Comparison of ENCODE assay signal across 12 cellular contexts in the genomic region with DNA sequence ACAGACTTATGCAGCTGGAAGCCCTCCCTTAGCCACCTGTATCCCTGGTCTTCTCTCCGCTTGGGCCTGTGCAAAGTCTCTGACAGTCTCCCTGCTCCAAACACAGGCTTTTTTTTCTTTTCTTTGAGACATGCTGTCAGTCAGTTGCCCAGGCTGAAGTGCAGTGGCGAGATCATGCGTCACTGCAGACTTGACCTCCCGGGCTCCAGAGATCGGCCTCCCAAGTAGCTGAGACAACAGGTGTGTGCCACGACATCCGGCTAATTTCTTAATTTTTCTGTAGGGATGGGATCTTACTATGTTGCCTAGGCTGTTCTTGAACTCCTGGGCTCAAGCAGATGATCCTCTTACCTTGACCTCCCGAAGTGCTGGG. TPM values are rescaled to one million over a fixed set of nuclear protein-coding genes. Genes with fewer than 3 reads are reported as not detected.
DNase-seq lines count a peak whose midpoint lies in the region; ATAC-seq, FAIRE-seq and TF ChIP-seq lines count a peak whose summit lies in the region.
"Had no signal": no experiment of that assay in that cellular context is flagged by ENCODE, and none has a peak within 500 bp of the region (broad histone marks: within the 10 kb centered on the region; RNA-seq: fewer than 3 reads in every experiment).

No MANE protein-coding gene starts in this region.

- H3K36me3 ChIP-seq in Caco-2 (ENCODE audit: control insufficient read depth, insufficient read depth, low read length) (no peaks in the 10 kb centered on the region; the same call in 1 of the 2 replicates), K562 (ENCODE audit: control insufficient read depth, insufficient read depth, low read length) (peaks cover 42% of the 10 kb centered on the region; the same call in 2 of the 3 replicates), ovary (no peaks in the 10 kb centered on the region)

- TF ChIP-seq CTCF in Caco-2 (IDR thresholded peaks at IDR 0.05; ENCODE audit: insufficient read depth in 1 of 2, low read depth in 1 of 2, low read length in 1 of 2, severe bottlenecking in 1 of 2, unreplicated experiment in 1 of 2) = no peak
- TF ChIP-seq CTCF in LNCaP clone FGC (IDR thresholded peaks at IDR 0.05; ENCODE audit: control insufficient read depth, extremely low read depth, insufficient read depth) = no peak
- TF ChIP-seq CTCF in K562 (IDR thresholded peaks at IDR 0.05 in 2 of 3, conservative IDR thresholded peaks at IDR 0.05 in 1 of 3; ENCODE audit: insufficient read depth in 2 of 3, low read depth in 1 of 3, low read length in 3 of 3) = no peak
- no peak for TF ChIP-seq CTCF in ovary (IDR thresholded peaks at IDR 0.05)
- TF ChIP-seq CTCF in GM10266 (IDR thresholded peaks at IDR 0.05; ENCODE audit: control insufficient read depth, insufficient read depth, low read depth, missing control alignments) = no peak

- WGBS in K562 (ENCODE audit: insufficient coverage, low coverage, missing lambda C conversion rate) = 89% methylated on average over 8 of the region's 8 CpGs
- 92 to 95% (median 92%) methylated on average over 8 of the region's 8 CpGs for WGBS in ovary, 3 donors

- DNase-seq in Caco-2 = no peak
- no peak for DNase-seq in LNCaP clone FGC (ENCODE audit: low read depth)
- no peak for DNase-seq in K562 (ENCODE audit: extremely low read depth in 1 of 4, low spot score in 3 of 4)
- DNase-seq in ovary = peak; percentile 9 to 44 (median 35)
- DNase-seq in DMS 273 (lab: John Stamatoyannopoulos, UW; ENCODE audit: unreplicated experiment) = no peak
- DNase-seq in GM10266 (ENCODE audit: extremely low spot score) = no peak
- DNase-seq: esophagus squamous epithelium; NCI-H2081 treated with DMSO at 0.1 percent for 48 hours; occipital lobe; stimulated activated CD4-positive, alpha-beta T cell treated with anti-CD3 and anti-CD28 coated beads, Interleukin-4, amount 100 ng/mL, for 4 hours had no signal

- no peak for TF ChIP-seq EP300 in K562 (IDR thresholded peaks at IDR 0.05; ENCODE audit: low read length)
- no peak for TF ChIP-seq EP300 in ovary (IDR thresholded peaks at IDR 0.05)

- H3K9me1 ChIP-seq in K562 (ENCODE audit: control insufficient read depth, insufficient read depth, low read length) = no peaks in the 10 kb centered on the region

- POLR2A ChIA-PET in Caco-2 (lab: Charles Lee) = interaction anchor here (1.3 kb wide), 1 partner anchor 12 kb away, joined by 5 read pairs; no protein-coding TSS in a partner anchor
- POLR2A ChIA-PET in K562 (lab: Yijun Ruan, JAX) = interaction anchor here (0.7 to 2.9 kb wide), 3 partner anchors 8 to 16 kb away, joined by 3 to 24 read pairs (median 4); partner anchors contain the start of gene CHMP2A

- peak overlapping the region; percentile 96; the same call in 1 of the 2 replicates for H3K4me2 ChIP-seq in K562 (ENCODE audit: insufficient read depth, low read length)

- no peak for TF ChIP-seq RAD21 in K562 (CRISPR knock-in tag; conservative IDR thresholded peaks at IDR 0.05 in 1 of 2, IDR thresholded peaks at IDR 0.05 in 1 of 2)

- no peak for ATAC-seq in K562
- ATAC-seq in HG03025 (IDR thresholded peaks at IDR 0.05; ENCODE audit: low FRiP score, unreplicated experiment) = no peak

- H3K4me3 Mint-ChIP-seq in Caco-2 (ENCODE audit: unreplicated experiment) = no peak overlapping the region

- H3K4me1 ChIP-seq in Caco-2 (no peaks in the 10 kb centered on the region), K562 (replicated peaks in 1 of 2; ENCODE audit: control insufficient read depth in 2 of 2, insufficient read depth in 2 of 2, low read length in 2 of 2) (peaks cover 25 to 33% of the 10 kb centered on the region in 2 experiments; a peak in 4 of 5 replicates), ovary (ENCODE audit: insufficient read depth) (peaks cover 7% of the 10 kb centered on the region)

- in situ Hi-C loops in K562 (cut with MboI) = no loop called here

- no peak overlapping the region for H3K9ac ChIP-seq in K562 (ENCODE audit: insufficient read depth in 1 of 2, low read depth in 2 of 2, low read length in 2 of 2)

- no peak overlapping the region for H2AFZ ChIP-seq in K562 (ENCODE audit: low read depth, low read length)

- CTCF ChIA-PET in Caco-2 (lab: Charles Lee) (no interaction called here), K562 (lab: Yijun Ruan, JAX; ENCODE audit: low intra/inter-chr PET ratio) (no interaction called here)

- H4K20me1 ChIP-seq in K562 (replicated peaks; ENCODE audit: control insufficient read depth, insufficient read depth, low read length) = no peaks in the 10 kb centered on the region

- FAIRE-seq in K562 (lab: Jason Lieb, UNC) = no peak

- BruUV-seq in Caco-2 (replicated peaks; lab: Mats Ljungman, UMichigan) (TSS peak; percentile 10), K562 (replicated peaks; lab: Mats Ljungman, UMichigan) (no TSS peak)

- peaks cover 40% of the 10 kb centered on the region for H3K36me3 Mint-ChIP-seq in Caco-2 (ENCODE audit: insufficient read depth, unreplicated experiment)

- H3K79me2 ChIP-seq in K562 (ENCODE audit: control insufficient read depth, insufficient read depth, low read length) = peaks cover 19% of the 10 kb centered on the region

- H3K27me3 ChIP-seq in Caco-2 (replicated peaks; ENCODE audit: control insufficient read depth, insufficient read depth, low read length) (no peaks in the 10 kb centered on the region), K562 (ENCODE audit: control insufficient read depth in 2 of 2, insufficient read depth in 2 of 2, low read length in 2 of 2) (no peaks in the 10 kb centered on the region), ovary (no peaks in the 10 kb centered on the region)
- H3K27me3 ChIP-seq: esophagus squamous epithelium, thyroid gland had no signal

- H3K27ac Mint-ChIP-seq in Caco-2 (ENCODE audit: unreplicated experiment) = no peak overlapping the region

- TF ChIP-seq POLR2A in K562 (conservative IDR thresholded peaks at IDR 0.05) = no peak
- TF ChIP-seq POLR2A in ovary (IDR thresholded peaks at IDR 0.05) = no peak

- H3K4me1 Mint-ChIP-seq in Caco-2 (ENCODE audit: low read depth, unreplicated experiment) = peaks cover 17% of the 10 kb centered on the region

- no peak overlapping the region for H3K4me3 ChIP-seq in Caco-2 (ENCODE audit: low read depth, low read length)
- H3K4me3 ChIP-seq in LNCaP clone FGC (ENCODE audit: low read depth, low read length) = peak overlapping the region; percentile 81
- no peak overlapping the region for H3K4me3 ChIP-seq in K562
- no peak overlapping the region for H3K4me3 ChIP-seq in ovary

- H3K27ac ChIP-seq in K562 (ENCODE audit: extremely low read depth, low read depth, low read length) (no peak overlapping the region), ovary (no peak overlapping the region)

- H3K9me3 ChIP-seq in Caco-2 (no peaks in the 10 kb centered on the region), K562 (replicated peaks; ENCODE audit: control insufficient read depth, insufficient read depth, low read depth, low read length) (no peaks in the 10 kb centered on the region), ovary (no peaks in the 10 kb centered on the region)
- H3K9me3 ChIP-seq: esophagus squamous epithelium, thyroid gland had no signal

- intact Hi-C loops in Caco-2 (cut with micrococcal nuclease; ENCODE audit: unreplicated experiment) = no loop called here
- intact Hi-C loops in K562 (cut with micrococcal nuclease) = no loop called here
- intact Hi-C loops in ovary (cut with DNase I) = no loop called here

- H3K9me3 Mint-ChIP-seq in Caco-2 (ENCODE audit: unreplicated experiment) = no peaks in the 10 kb centered on the region

- no peaks in the 10 kb centered on the region for H3K27me3 Mint-ChIP-seq in Caco-2 (ENCODE audit: insufficient read depth, unreplicated experiment)

RNA-seq across cellular contexts. Expression of gene MZF1, which starts 1.6 kb away (rescaled TPM):
- 20.4 and 25.6 TPM in 2 replicates for total RNA-seq in Caco-2 (2022)
- 118 and 203 TPM in 2 replicates for total RNA-seq in K562 (2011; cell fraction: chromatin; rRNA removed; ENCODE audit: low replicate concordance)
- total RNA-seq in K562 (2011; cell fraction: nucleolus; rRNA removed) = 122 and 125 TPM in 2 replicates
- total RNA-seq in K562 (2011; cell fraction: nucleoplasm; rRNA removed) = 136 and 199 TPM in 2 replicates
- 11.5 and 13.3 TPM in 2 replicates for total RNA-seq in K562 (2014; rRNA removed)
- total RNA-seq in K562 (2014; rRNA removed; fragmentation: Illumina TruSeq; extraction: Trizol) = 5.7 and 6.5 TPM in 2 replicates
- 7.2 and 8.3 TPM in 2 replicates for total RNA-seq in K562 (2015; rRNA removed; fragmentation: Illumina TruSeq; extraction: Trizol)
- total RNA-seq in K562 (2021) = 18.8 and 19.8 TPM in 2 replicates
- 17.0 and 25.4 TPM in 2 replicates for polyA plus RNA-seq in K562 (2011; rRNA removed)
- polyA plus RNA-seq in K562 (2011; cell fraction: cytosol; rRNA removed) = 15.8 and 20.8 TPM in 2 replicates
- 140 and 224 TPM in 2 replicates for polyA plus RNA-seq in K562 (2011; cell fraction: nucleus; rRNA removed)
- 14.1 and 31.8 TPM in 2 replicates for polyA plus RNA-seq in K562 (2012)
- polyA plus RNA-seq in K562 (2014; fragmentation: Illumina TruSeq; extraction: Trizol) = 13.4 and 15.1 TPM in 2 replicates
- polyA plus RNA-seq in K562 (2014; fragmentation: Nextera tagmentation; extraction: Ambion mirVana) = 1 to 10 TPM in 1 of 2 experiments, under 1 TPM in 1; 0.31 to 1.6 TPM
- polyA plus RNA-seq in K562 (2014; rRNA removed) = 28.2 and 29.3 TPM in 2 replicates
- 7.8 and 8.5 TPM in 2 replicates for polyA minus RNA-seq in K562 (2011; rRNA and poly(A)+ RNA removed)
- polyA minus RNA-seq in K562 (2011; cell fraction: cytosol; rRNA and poly(A)+ RNA removed) = 5.7 and 10.1 TPM in 2 replicates
- 27.2 and 29.3 TPM in 2 replicates for polyA minus RNA-seq in K562 (2011; cell fraction: nucleus; rRNA and poly(A)+ RNA removed)
- total RNA-seq in ovary = 10 to 100 TPM; 26.2 to 48.0 (median 30.6) TPM
- polyA plus RNA-seq in ovary = 10 to 100 TPM; 10.8 to 32.5 TPM

RNA-seq across cellular contexts. Expression of gene UBE2M, which starts 13.2 kb away (rescaled TPM):
- total RNA-seq in Caco-2 (2022) (133 and 139 TPM in 2 replicates), K562 (2014; rRNA removed) (101 and 139 TPM in 2 replicates), K562 (2014; rRNA removed; fragmentation: Illumina TruSeq; extraction: Trizol) (79.2 and 81.1 TPM in 2 replicates), K562 (2015; rRNA removed; fragmentation: Illumina TruSeq; extraction: Trizol) (85.7 and 86.5 TPM in 2 replicates), K562 (2021) (127 and 131 TPM in 2 replicates), ovary (10 to 100 TPM; 13.8 to 75.0 (median 62.6) TPM)
- total RNA-seq in K562 (2011; cell fraction: chromatin; rRNA removed; ENCODE audit: low replicate concordance) = 47.2 and 87.3 TPM in 2 replicates
- 77.7 and 87.6 TPM in 2 replicates for total RNA-seq in K562 (2011; cell fraction: nucleolus; rRNA removed)
- 51.2 and 56.4 TPM in 2 replicates for total RNA-seq in K562 (2011; cell fraction: nucleoplasm; rRNA removed)
- polyA plus RNA-seq in K562 (2011; rRNA removed) (92.0 and 117 TPM in 2 replicates), K562 (2014; fragmentation: Illumina TruSeq; extraction: Trizol) (137 and 163 TPM in 2 replicates), K562 (2014; fragmentation: Nextera tagmentation; extraction: Ambion mirVana) (1 to 10 TPM in 1 of 2 experiments, under 1 TPM in 1; 0.92 to 1.5 TPM), K562 (2014; rRNA removed) (84.8 and 96.4 TPM in 2 replicates), ovary (100 to 1,000 TPM in 1 of 2 donors, 10 to 100 TPM in 1; 43.8 to 110 TPM)
- 81.3 and 96.5 TPM in 2 replicates for polyA plus RNA-seq in K562 (2011; cell fraction: cytosol; rRNA removed)
- polyA plus RNA-seq in K562 (2011; cell fraction: nucleus; rRNA removed) = 119 and 126 TPM in 2 replicates
- polyA plus RNA-seq in K562 (2012) = 112 and 160 TPM in 2 replicates
- 69.1 and 92.2 TPM in 2 replicates for polyA minus RNA-seq in K562 (2011; rRNA and poly(A)+ RNA removed)
- 57.2 and 68.0 TPM in 2 replicates for polyA minus RNA-seq in K562 (2011; cell fraction: cytosol; rRNA and poly(A)+ RNA removed)
- polyA minus RNA-seq in K562 (2011; cell fraction: nucleus; rRNA and poly(A)+ RNA removed) = 15.5 and 29.4 TPM in 2 replicates

RNA-seq across cellular contexts. Expression of gene CHMP2A, which starts 16.7 kb away (rescaled TPM):
- 110 and 112 TPM in 2 replicates for total RNA-seq in Caco-2 (2022)
- 34.9 and 55.0 TPM in 2 replicates for total RNA-seq in K562 (2011; cell fraction: chromatin; rRNA removed; ENCODE audit: low replicate concordance)
- total RNA-seq in K562 (2011; cell fraction: nucleolus; rRNA removed) = 42.5 and 47.5 TPM in 2 replicates
- 36.2 and 43.3 TPM in 2 replicates for total RNA-seq in K562 (2011; cell fraction: nucleoplasm; rRNA removed)
- 127 and 142 TPM in 2 replicates for total RNA-seq in K562 (2014; rRNA removed)
- total RNA-seq in K562 (2014; rRNA removed; fragmentation: Illumina TruSeq; extraction: Trizol) = 49.3 and 58.4 TPM in 2 replicates
- total RNA-seq in K562 (2015; rRNA removed; fragmentation: Illumina TruSeq; extraction: Trizol) = 86.9 and 87.2 TPM in 2 replicates
- 88.4 and 89.8 TPM in 2 replicates for total RNA-seq in K562 (2021)
- polyA plus RNA-seq in K562 (2011; rRNA removed) = 81.7 and 86.7 TPM in 2 replicates
- 111 and 116 TPM in 2 replicates for polyA plus RNA-seq in K562 (2011; cell fraction: cytosol; rRNA removed)
- polyA plus RNA-seq in K562 (2011; cell fraction: nucleus; rRNA removed) = 72.3 and 77.4 TPM in 2 replicates
- polyA plus RNA-seq in K562 (2012) = 122 and 150 TPM in 2 replicates
- 110 and 112 TPM in 2 replicates for polyA plus RNA-seq in K562 (2014; fragmentation: Illumina TruSeq; extraction: Trizol)
- polyA plus RNA-seq in K562 (2014; fragmentation: Nextera tagmentation; extraction: Ambion mirVana) = 10 to 100 TPM; 57.6 to 71.1 TPM
- 154 and 159 TPM in 2 replicates for polyA plus RNA-seq in K562 (2014; rRNA removed)
- polyA minus RNA-seq in K562 (2011; rRNA and poly(A)+ RNA removed) = 162 and 173 TPM in 2 replicates
- 59.5 and 70.2 TPM in 2 replicates for polyA minus RNA-seq in K562 (2011; cell fraction: cytosol; rRNA and poly(A)+ RNA removed)
- polyA minus RNA-seq in K562 (2011; cell fraction: nucleus; rRNA and poly(A)+ RNA removed) = 15.3 and 24.0 TPM in 2 replicates
- 100 to 1,000 TPM in 2 of 7 donors, 10 to 100 TPM in 5; 54.2 to 105 (median 96.1) TPM for total RNA-seq in ovary
- 100 to 1,000 TPM; 137 to 143 TPM for polyA plus RNA-seq in ovary

RNA-seq across cellular contexts. Expression of gene TRIM28, which starts 27.7 kb away (rescaled TPM):
- total RNA-seq in Caco-2 (2022) (837 and 863 TPM in 2 replicates), K562 (2014; rRNA removed) (779 and 1,386 TPM in 2 replicates), K562 (2014; rRNA removed; fragmentation: Illumina TruSeq; extraction: Trizol) (358 and 467 TPM in 2 replicates), K562 (2015; rRNA removed; fragmentation: Illumina TruSeq; extraction: Trizol) (523 and 570 TPM in 2 replicates), K562 (2021) (752 and 797 TPM in 2 replicates), ovary (100 to 1,000 TPM; 193 to 505 (median 348) TPM)
- total RNA-seq in K562 (2011; cell fraction: chromatin; rRNA removed; ENCODE audit: low replicate concordance) = 526 and 1,695 TPM in 2 replicates
- 1,048 and 1,300 TPM in 2 replicates for total RNA-seq in K562 (2011; cell fraction: nucleolus; rRNA removed)
- 609 and 709 TPM in 2 replicates for total RNA-seq in K562 (2011; cell fraction: nucleoplasm; rRNA removed)
- polyA plus RNA-seq in K562 (2011; rRNA removed) (434 and 1,024 TPM in 2 replicates), K562 (2014; fragmentation: Illumina TruSeq; extraction: Trizol) (640 and 764 TPM in 2 replicates), K562 (2014; fragmentation: Nextera tagmentation; extraction: Ambion mirVana) (10 to 100 TPM; 12.1 to 29.3 TPM), K562 (2014; rRNA removed) (490 and 541 TPM in 2 replicates), ovary (100 to 1,000 TPM; 270 to 294 TPM)
- polyA plus RNA-seq in K562 (2011; cell fraction: cytosol; rRNA removed) = 553 and 1,059 TPM in 2 replicates
- polyA plus RNA-seq in K562 (2011; cell fraction: nucleus; rRNA removed) = 1,513 and 2,015 TPM in 2 replicates
- polyA plus RNA-seq in K562 (2012) = 1,261 and 1,407 TPM in 2 replicates
- polyA minus RNA-seq in K562 (2011; rRNA and poly(A)+ RNA removed) = 826 and 1,247 TPM in 2 replicates
- 1,076 and 1,289 TPM in 2 replicates for polyA minus RNA-seq in K562 (2011; cell fraction: cytosol; rRNA and poly(A)+ RNA removed)
- 406 and 505 TPM in 2 replicates for polyA minus RNA-seq in K562 (2011; cell fraction: nucleus; rRNA and poly(A)+ RNA removed)

RNA-seq across cellular contexts. Expression of gene ZBTB45, which starts 52.0 kb away (rescaled TPM):
- total RNA-seq in Caco-2 (2022) (14.6 and 14.8 TPM in 2 replicates), K562 (2014; rRNA removed) (7.2 and 7.8 TPM in 2 replicates), K562 (2014; rRNA removed; fragmentation: Illumina TruSeq; extraction: Trizol) (0.32 and 0.58 TPM in 2 replicates), K562 (2015; rRNA removed; fragmentation: Illumina TruSeq; extraction: Trizol) (2.2 and 2.7 TPM in 2 replicates), K562 (2021) (14.0 and 16.1 TPM in 2 replicates), ovary (10 to 100 TPM in 5 of 7 donors, 1 to 10 TPM in 2; 8.1 to 23.3 (median 17.3) TPM)
- total RNA-seq in K562 (2011; cell fraction: chromatin; rRNA removed; ENCODE audit: low replicate concordance) = 5.0 and 18.1 TPM in 2 replicates
- total RNA-seq in K562 (2011; cell fraction: nucleolus; rRNA removed) = 20.8 and 21.2 TPM in 2 replicates
- 9.8 and 10.9 TPM in 2 replicates for total RNA-seq in K562 (2011; cell fraction: nucleoplasm; rRNA removed)
- polyA plus RNA-seq in K562 (2011; rRNA removed) (1.4 and 4.0 TPM in 2 replicates), K562 (2014; fragmentation: Illumina TruSeq; extraction: Trizol) (1.8 and 4.7 TPM in 2 replicates), K562 (2014; fragmentation: Nextera tagmentation; extraction: Ambion mirVana) (under 1 TPM; 0.08 to 0.13 TPM), K562 (2014; rRNA removed) (5.8 and 6.8 TPM in 2 replicates), ovary (10 to 100 TPM in 1 of 2 donors, 1 to 10 TPM in 1; 1.1 to 11.6 TPM)
- 3.6 and 10.4 TPM in 2 replicates for polyA plus RNA-seq in K562 (2011; cell fraction: cytosol; rRNA removed)
- 7.2 and 14.2 TPM in 2 replicates for polyA plus RNA-seq in K562 (2011; cell fraction: nucleus; rRNA removed)
- 11.7 TPM in 2 replicates for polyA plus RNA-seq in K562 (2012)
- 1.9 and 2.0 TPM in 2 replicates for polyA minus RNA-seq in K562 (2011; rRNA and poly(A)+ RNA removed)
- polyA minus RNA-seq in K562 (2011; cell fraction: cytosol; rRNA and poly(A)+ RNA removed) = 5.1 and 6.6 TPM in 2 replicates
- polyA minus RNA-seq in K562 (2011; cell fraction: nucleus; rRNA and poly(A)+ RNA removed) = 10.7 and 11.2 TPM in 2 replicates

Comparison
In these comparisons a context has a peak if more than half of its experiments do, and no peak if none do; other contexts are left out.
1. DNase-seq: peak in ovary (5 of 5); none in Caco-2 (0 of 2), LNCaP clone FGC (single experiment), K562 (0 of 4), DMS 273 (single experiment) and GM10266 (single experiment).